Comparison of ENCODE assay signal across 1 cellular context in genomic region chr18:79693561-79694205, GRCh38.
TF ChIP-seq lines count a peak whose summit lies in the region.

No MANE protein-coding gene starts in this region.

TF ChIP-seq in IMR-90, 13 proteins besides CTCF, POLR2A, EP300 and RAD21 (continued from another document):
- no peak for TF ChIP-seq MAFK (IDR thresholded peaks at IDR 0.05; ENCODE audit: low read depth, low read length)
- TF ChIP-seq USF2 (IDR thresholded peaks at IDR 0.05; ENCODE audit: low read depth, low read length), result no peak
- TF ChIP-seq CHD1 (IDR thresholded peaks at IDR 0.05; ENCODE audit: low read depth, low read length), result no peak
- TF ChIP-seq CEBPB (IDR thresholded peaks at IDR 0.05; ENCODE audit: low read depth, low read length), result no peak
- TF ChIP-seq ELK1 (IDR thresholded peaks at IDR 0.05; ENCODE audit: borderline replicate concordance, low read depth, low read length), result no peak
- no peak for TF ChIP-seq RCOR1 (IDR thresholded peaks at IDR 0.05; ENCODE audit: insufficient replicate concordance, low read length)
- TF ChIP-seq SMC3 (IDR thresholded peaks at IDR 0.05; ENCODE audit: low read depth, low read length), result no peak
- no peak for TF ChIP-seq NFE2L2 (IDR thresholded peaks at IDR 0.05; ENCODE audit: low read depth, low read length)
